Comparison of ENCODE assay signal across 8 cellular contexts in genomic region chr12:19129486-19130223, GRCh38. TPM values are rescaled to one million over a fixed set of nuclear protein-coding genes. Genes with fewer than 3 reads are reported as not detected.
DNase-seq lines count a peak whose midpoint lies in the region; ATAC-seq and TF ChIP-seq lines count a peak whose summit lies in the region.

Gene PLEKHA5 (plus strand): TSS chr12:19129733. CDS start chr12:19129800, 67 bp downstream.

- H3K27me3 ChIP-seq in MG63 = no peaks in the 10 kb centered on the region
- H3K27me3 ChIP-seq in breast epithelium = no peaks in the 10 kb centered on the region

- H3K4me3 ChIP-seq in MG63 (peak within 1 kb of the TSS; percentile 58), breast epithelium (peak within 1 kb of the TSS; percentile 79 to 95 (median 82)), iPS-11a (ENCODE audit: low read depth, low read length) (peak within 1 kb of the TSS; percentile 84)

- no peak for TF ChIP-seq CTCF in breast epithelium (IDR thresholded peaks at IDR 0.05)

- H3K36me3 ChIP-seq in MG63 = no peaks in the 10 kb centered on the region
- no peaks in the 10 kb centered on the region for H3K36me3 ChIP-seq in breast epithelium

- peak; percentile 1 for DNase-seq in activated T-cell treated with anti-CD3 and anti-CD28 coated beads for 1 hour (ENCODE audit: low read depth)
- DNase-seq in activated T-cell treated with anti-CD3 and anti-CD28 coated beads for 4 hours = no peak
- DNase-seq in MG63 = peak; percentile 76
- peak in 4 of 5 donors; percentile 10 to 43 (median 34) for DNase-seq in T-helper 1 cell
- peak; percentile 52 to 58 for DNase-seq in breast epithelium (ENCODE audit: low spot score in 2 of 2)
- DNase-seq in renal cortical epithelial cell (ENCODE audit: low read depth) = no peak

- H3K9me3 ChIP-seq in MG63 (peaks cover 7% of the 10 kb centered on the region), breast epithelium (peaks cover 13 to 28% of the 10 kb centered on the region in 2 donors)

- no peak for TF ChIP-seq POLR2A in breast epithelium (IDR thresholded peaks at IDR 0.05)

- intact Hi-C loops in breast epithelium (cut with DNase I; ENCODE audit: low total_unique reads) = no loop called here

- no peak for ATAC-seq in HG02884 (IDR thresholded peaks at IDR 0.05; ENCODE audit: unreplicated experiment)

- H3K27ac ChIP-seq in breast epithelium = peak within 1 kb of the TSS; percentile 92

- no peaks in the 10 kb centered on the region for H3K4me1 ChIP-seq in breast epithelium

RNA-seq across cellular contexts. Expression of gene PLEKHA5, which starts in this region (rescaled TPM):
- 4.6 and 8.8 TPM in 2 replicates for total RNA-seq in MG63 (2014; rRNA removed; shearing (Covaris generic); ENCODE audit: low replicate concordance)
- total RNA-seq in breast epithelium = 10 to 100 TPM; 21.1 to 55.5 (median 49.8) TPM
- 35.8 and 117 TPM in 2 replicates for total RNA-seq in renal cortical epithelial cell

Comparison
In these comparisons a context has a peak if more than half of its experiments do, and no peak if none do; other contexts are left out.
1. DNase-seq: peak in activated T-cell treated with anti-CD3 and anti-CD28 coated beads for 1 hour (single experiment), MG63 (single experiment), T-helper 1 cell (4 of 5) and breast epithelium (2 of 2); none in activated T-cell treated with anti-CD3 and anti-CD28 coated beads for 4 hours (single experiment) and renal cortical epithelial cell (single experiment).
2. Peak in every context shown above with its lines, with median percentiles within 50 percentile points of each other: H3K4me3 ChIP-seq.